Comparison of ENCODE assay signal across 18 cellular contexts in genomic region chr5:175709276-175709781, GRCh38. TPM values are rescaled to one million over a fixed set of nuclear protein-coding genes. Genes with fewer than 3 reads are reported as not detected.
DNase-seq lines count a peak whose midpoint lies in the region; ATAC-seq and TF ChIP-seq lines count a peak whose summit lies in the region.
"Had no signal": no experiment of that assay in that cellular context is flagged by ENCODE, and none has a peak within 500 bp of the region (broad histone marks: within the 10 kb centered on the region; RNA-seq: fewer than 3 reads in every experiment).

No MANE protein-coding gene starts in this region.

- ATAC-seq in GM21737 (IDR thresholded peaks at IDR 0.05; ENCODE audit: unreplicated experiment) (no peak), GM21825 (IDR thresholded peaks at IDR 0.05; ENCODE audit: unreplicated experiment) (no peak)
- ATAC-seq: activated CD8-positive, alpha-beta T cell treated with anti-CD3 and anti-CD28 coated beads, Interleukin-2, amount 10 ng/mL, durations not matched to agents 7 days and 5 days; naive thymus-derived CD8-positive, alpha-beta T cell; T-cell had no signal

- peak overlapping the region in 3 of 7 donors; percentile 5 to 43 (median 38) for H3K27ac Mint-ChIP-seq in CD14-positive monocyte
- H3K27ac Mint-ChIP-seq: activated CD8-positive, alpha-beta T cell treated with anti-CD3 and anti-CD28 coated beads, Interleukin-2, amount 10 ng/mL, durations not matched to agents 7 days and 5 days; B cell had no signal

- H3K36me3 Mint-ChIP-seq in CD14-positive monocyte: peaks cover 61 to 82% of the 10 kb centered on the region in 2 donors

- no peak for TF ChIP-seq CTCF in CD14-positive monocyte (IDR thresholded peaks at IDR 0.05)

- H3K4me3 Mint-ChIP-seq in CD14-positive monocyte: no peak overlapping the region
- H3K4me3 Mint-ChIP-seq: activated CD8-positive, alpha-beta T cell treated with anti-CD3 and anti-CD28 coated beads, Interleukin-2, amount 10 ng/mL, durations not matched to agents 7 days and 5 days; B cell; naive thymus-derived CD8-positive, alpha-beta T cell; T-cell had no signal

- H3K27me3 Mint-ChIP-seq in CD14-positive monocyte (ENCODE audit: low read depth in 3 of 3): no peaks in the 10 kb centered on the region
- H3K27me3 Mint-ChIP-seq: naive thymus-derived CD8-positive, alpha-beta T cell; T-cell had no signal

- intact Hi-C loops in CD14-positive monocyte (cut with micrococcal nuclease): no loop called here

- H3K4me1 Mint-ChIP-seq in CD14-positive monocyte: peaks cover 28% of the 10 kb centered on the region
- H3K4me1 Mint-ChIP-seq: B cell, T-cell had no signal

- peak; percentile 21 for DNase-seq in CD14-positive monocyte (ENCODE audit: low spot score)
- DNase-seq in GF-D8 (lab: John Stamatoyannopoulos, UW): peak; percentile 53
- peak in 32 of 56 donors; percentile 14 to 84 (median 48) for DNase-seq in nucleus accumbens (lab: John Stamatoyannopoulos, UW)
- DNase-seq in globus pallidus (ENCODE audit: low spot score): no peak
- no peak for DNase-seq in NCI-H1048 (lab: John Stamatoyannopoulos, UW)
- DNase-seq: activated CD8-positive, alpha-beta T cell treated with anti-CD3 and anti-CD28 coated beads, Interleukin-2, amount 10 ng/mL, durations not matched to agents 7 days and 5 days; cerebellar nuclear complex; islet precursor cell; KG1; mesenchymal stem cell; NCI-H1092 treated with DMSO at 0.1 percent for 48 hours had no signal

- H3K27ac ChIP-seq in angular gyrus (ENCODE audit: low read depth, low read length): peak overlapping the region; percentile 17
- H3K27ac ChIP-seq: hepatocyte had no signal

- peaks cover 0 to 8% (median 4%) of the 10 kb centered on the region in 7 donors for H3K9me3 Mint-ChIP-seq in CD14-positive monocyte

RNA-seq across cellular contexts. Expression of gene HRH2, which starts 51.5 kb away (rescaled TPM):
- polyA plus RNA-seq in CD14-positive monocyte: 10 to 100 TPM; 10.6 to 25.5 TPM

Comparison
In these comparisons a context has a peak if more than half of its experiments do, and no peak if none do; other contexts are left out.
1. DNase-seq: peak in CD14-positive monocyte (single experiment), GF-D8 (single experiment) and nucleus accumbens (32 of 56); none in globus pallidus (single experiment) and NCI-H1048 (single experiment).